Comparison of ENCODE assay signal across 9 cellular contexts in genomic region chr9:131008563-131008908, GRCh38. TPM values are rescaled to one million over a fixed set of nuclear protein-coding genes. Genes with fewer than 3 reads are reported as not detected.
DNase-seq lines count a peak whose midpoint lies in the region; ATAC-seq and TF ChIP-seq lines count a peak whose summit lies in the region.
"Had no signal": no experiment of that assay in that cellular context is flagged by ENCODE, and none has a peak within 500 bp of the region (broad histone marks: within the 10 kb centered on the region; RNA-seq: fewer than 3 reads in every experiment).

No MANE protein-coding gene starts in this region.

- H3K9me3 ChIP-seq in iPS-18a (ENCODE audit: control insufficient read depth, low read depth, low read length) (no peaks in the 10 kb centered on the region), stomach (no peaks in the 10 kb centered on the region)

- H3K27me3 Mint-ChIP-seq in activated naive CD8-positive, alpha-beta T cell: peaks cover 11% of the 10 kb centered on the region
- peaks cover 40% of the 10 kb centered on the region for H3K27me3 Mint-ChIP-seq in activated naive CD8-positive, alpha-beta T cell treated with anti-CD3 and anti-CD28 coated beads, Interleukin-2, amount 50 U/mL, for 24 hours

- H3K27ac ChIP-seq in iPS-18a (ENCODE audit: low read length) (no peak overlapping the region), stomach (no peak overlapping the region)

- no peak overlapping the region for H3K9ac ChIP-seq in iPS-18a (ENCODE audit: low read length)

- peak overlapping the region; percentile 53 for H3K4me3 ChIP-seq in iPS-18a (ENCODE audit: low read length)
- peak overlapping the region; percentile 13 to 33 (median 26) for H3K4me3 ChIP-seq in stomach

- ATAC-seq in activated naive CD8-positive, alpha-beta T cell treated with anti-CD3 and anti-CD28 coated beads, Interleukin-2, amount 50 U/mL, for 24 hours: no peak
- ATAC-seq in SK-N-SH treated with all-trans-retinoic acid at 6 μM for 48 hours (peak; percentile 53), HG03139 (IDR thresholded peaks at IDR 0.05; ENCODE audit: unreplicated experiment) (no peak), GM21367 (IDR thresholded peaks at IDR 0.05; ENCODE audit: unreplicated experiment) (no peak)

- no peak overlapping the region for H3K27ac Mint-ChIP-seq in activated naive CD8-positive, alpha-beta T cell
- H3K27ac Mint-ChIP-seq in activated naive CD8-positive, alpha-beta T cell treated with anti-CD3 and anti-CD28 coated beads, Interleukin-2, amount 50 U/mL, for 24 hours: no peak overlapping the region
- H3K27ac Mint-ChIP-seq: CD14-positive monocyte had no signal

- TF ChIP-seq CTCF in stomach (IDR thresholded peaks at IDR 0.05): no peak

- H3K27me3 ChIP-seq in iPS-18a (ENCODE audit: control insufficient read depth, insufficient read depth, low read length) (peaks cover 20% of the 10 kb centered on the region), stomach (peaks cover 6 to 70% (median 41%) of the 10 kb centered on the region in 3 donors)

- H3K9me3 Mint-ChIP-seq in activated naive CD8-positive, alpha-beta T cell (ENCODE audit: low read depth): no peaks in the 10 kb centered on the region
- H3K9me3 Mint-ChIP-seq in activated naive CD8-positive, alpha-beta T cell treated with anti-CD3 and anti-CD28 coated beads, Interleukin-2, amount 50 U/mL, for 24 hours: no peaks in the 10 kb centered on the region

- H3K36me3 ChIP-seq in iPS-18a (ENCODE audit: control insufficient read depth, low read depth, low read length) (no peaks in the 10 kb centered on the region), stomach (no peaks in the 10 kb centered on the region)

- peaks cover 3% of the 10 kb centered on the region for H3K4me1 Mint-ChIP-seq in activated naive CD8-positive, alpha-beta T cell (ENCODE audit: low read depth)
- H3K4me1 Mint-ChIP-seq in activated naive CD8-positive, alpha-beta T cell treated with anti-CD3 and anti-CD28 coated beads, Interleukin-2, amount 50 U/mL, for 24 hours: no peaks in the 10 kb centered on the region

- intact Hi-C loops in stomach (cut with DNase I; ENCODE audit: low total_unique reads): no loop called here

- DNase-seq in activated naive CD8-positive, alpha-beta T cell treated with anti-CD3 and anti-CD28 coated beads, Interleukin-2, amount 50 U/mL, for 24 hours: no peak
- DNase-seq in stomach (no peak), nucleus accumbens (lab: John Stamatoyannopoulos, UW) (no peak)

- WGBS in stomach, 5 donors: 35 to 53% (median 44%) methylated on average over 7 to 8 of the region's 8 CpGs

- H3K36me3 Mint-ChIP-seq in activated naive CD8-positive, alpha-beta T cell: no peaks in the 10 kb centered on the region
- H3K36me3 Mint-ChIP-seq in activated naive CD8-positive, alpha-beta T cell treated with anti-CD3 and anti-CD28 coated beads, Interleukin-2, amount 50 U/mL, for 24 hours (ENCODE audit: low read depth): no peaks in the 10 kb centered on the region
- H3K36me3 Mint-ChIP-seq: CD14-positive monocyte had no signal

- H3K4me3 Mint-ChIP-seq in activated naive CD8-positive, alpha-beta T cell: peak overlapping the region; percentile 35
- no peak overlapping the region for H3K4me3 Mint-ChIP-seq in activated naive CD8-positive, alpha-beta T cell treated with anti-CD3 and anti-CD28 coated beads, Interleukin-2, amount 50 U/mL, for 24 hours

- TF ChIP-seq POLR2A in stomach (IDR thresholded peaks at IDR 0.05): no peak

- H3K4me1 ChIP-seq in iPS-18a (ENCODE audit: control insufficient read depth, low read depth, low read length): peaks cover 11% of the 10 kb centered on the region
- peaks cover 0 to 11% (median 9%) of the 10 kb centered on the region in 4 donors for H3K4me1 ChIP-seq in stomach

- no peak for TF ChIP-seq EP300 in stomach (IDR thresholded peaks at IDR 0.05)

TF ChIP-seq in SK-N-SH treated with all-trans-retinoic acid at 6 μM for 48 hours, 23 proteins besides CTCF, POLR2A, EP300 and RAD21:
- TF ChIP-seq ZNF70 (CRISPR knock-in tag; IDR thresholded peaks at IDR 0.05) (no peak), ZFP30 (CRISPR knock-in tag; IDR thresholded peaks at IDR 0.05) (no peak), CREB5 (CRISPR knock-in tag; IDR thresholded peaks at IDR 0.05; ENCODE audit: low read depth) (no peak), TOX (CRISPR knock-in tag; IDR thresholded peaks at IDR 0.05; ENCODE audit: borderline replicate concordance) (no peak), GLIS3 (CRISPR knock-in tag; IDR thresholded peaks at IDR 0.05) (no peak), ZNF8 (CRISPR knock-in tag; IDR thresholded peaks at IDR 0.05) (no peak), ARNTL (CRISPR knock-in tag; IDR thresholded peaks at IDR 0.05; ENCODE audit: borderline replicate concordance, low read depth) (no peak), OSR1 (CRISPR knock-in tag; IDR thresholded peaks at IDR 0.05) (no peak), ZC3H10 (CRISPR knock-in tag; IDR thresholded peaks at IDR 0.05) (no peak), PPARA (CRISPR knock-in tag; IDR thresholded peaks at IDR 0.05; ENCODE audit: borderline replicate concordance) (no peak), ISL1 (CRISPR knock-in tag; IDR thresholded peaks at IDR 0.05) (no peak), ZNF565 (CRISPR knock-in tag; conservative IDR thresholded peaks at IDR 0.05; ENCODE audit: low read depth) (no peak), BACH2 (CRISPR knock-in tag; IDR thresholded peaks at IDR 0.05; ENCODE audit: borderline replicate concordance) (no peak), RARB (CRISPR knock-in tag; IDR thresholded peaks at IDR 0.05) (no peak), ESRRG (CRISPR knock-in tag; IDR thresholded peaks at IDR 0.05) (no peak), ZFP3 (CRISPR knock-in tag; IDR thresholded peaks at IDR 0.05) (no peak)
- TF ChIP-seq, protein P1, sequence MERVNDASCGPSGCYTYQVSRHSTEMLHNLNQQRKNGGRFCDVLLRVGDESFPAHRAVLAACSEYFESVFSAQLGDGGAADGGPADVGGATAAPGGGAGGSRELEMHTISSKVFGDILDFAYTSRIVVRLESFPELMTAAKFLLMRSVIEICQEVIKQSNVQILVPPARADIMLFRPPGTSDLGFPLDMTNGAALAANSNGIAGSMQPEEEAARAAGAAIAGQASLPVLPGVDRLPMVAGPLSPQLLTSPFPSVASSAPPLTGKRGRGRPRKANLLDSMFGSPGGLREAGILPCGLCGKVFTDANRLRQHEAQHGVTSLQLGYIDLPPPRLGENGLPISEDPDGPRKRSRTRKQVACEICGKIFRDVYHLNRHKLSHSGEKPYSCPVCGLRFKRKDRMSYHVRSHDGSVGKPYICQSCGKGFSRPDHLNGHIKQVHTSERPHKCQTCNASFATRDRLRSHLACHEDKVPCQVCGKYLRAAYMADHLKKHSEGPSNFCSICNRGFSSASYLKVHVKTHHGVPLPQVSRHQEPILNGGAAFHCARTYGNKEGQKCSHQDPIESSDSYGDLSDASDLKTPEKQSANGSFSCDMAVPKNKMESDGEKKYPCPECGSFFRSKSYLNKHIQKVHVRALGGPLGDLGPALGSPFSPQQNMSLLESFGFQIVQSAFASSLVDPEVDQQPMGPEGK (CRISPR knock-in tag; IDR thresholded peaks at IDR 0.05; ENCODE audit: borderline replicate concordance): no peak
TF ChIP-seq in SK-N-SH treated with all-trans-retinoic acid at 6 μM for 48 hours: peak in this region for 0.

RNA-seq across cellular contexts. Expression of gene LAMC3, which starts 0.4 kb away (rescaled TPM):
- total RNA-seq in stomach: 1 to 10 TPM in 3 of 5 donors, under 1 TPM in 1, not detected in 1; 0.73 to 9.6 (median 5.7) TPM
- under 1 TPM; 0.61 to 0.93 (median 0.73) TPM for polyA plus RNA-seq in stomach
- polyA plus RNA-seq: CD14-positive monocyte had no signal
